Comparison of ENCODE assay signal across 1 cellular context in the genomic region with DNA sequence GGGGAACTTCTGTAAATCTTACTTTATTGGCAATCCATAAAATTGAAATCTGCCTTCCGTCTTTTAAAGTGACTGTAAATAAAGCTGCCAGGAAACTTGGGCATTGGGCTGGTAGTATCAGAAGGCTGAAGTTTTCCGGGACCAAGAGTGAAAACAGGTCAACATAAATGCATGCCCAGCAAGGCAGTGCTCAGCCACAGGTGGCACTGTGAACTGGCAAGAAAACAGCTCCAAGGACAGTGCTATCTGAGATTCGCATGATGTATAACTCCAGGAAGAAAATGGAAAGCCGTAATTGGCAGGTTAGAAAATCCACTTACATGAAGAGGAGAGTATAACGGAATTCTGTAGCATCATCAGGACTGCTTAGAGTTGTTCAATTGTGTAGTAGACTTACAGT.
TF ChIP-seq lines count a peak whose summit lies in the region.

No MANE protein-coding gene starts in this region.

TF ChIP-seq in neural cell, 6 proteins besides CTCF, POLR2A, EP300 and RAD21:
- TF ChIP-seq, protein P1, sequence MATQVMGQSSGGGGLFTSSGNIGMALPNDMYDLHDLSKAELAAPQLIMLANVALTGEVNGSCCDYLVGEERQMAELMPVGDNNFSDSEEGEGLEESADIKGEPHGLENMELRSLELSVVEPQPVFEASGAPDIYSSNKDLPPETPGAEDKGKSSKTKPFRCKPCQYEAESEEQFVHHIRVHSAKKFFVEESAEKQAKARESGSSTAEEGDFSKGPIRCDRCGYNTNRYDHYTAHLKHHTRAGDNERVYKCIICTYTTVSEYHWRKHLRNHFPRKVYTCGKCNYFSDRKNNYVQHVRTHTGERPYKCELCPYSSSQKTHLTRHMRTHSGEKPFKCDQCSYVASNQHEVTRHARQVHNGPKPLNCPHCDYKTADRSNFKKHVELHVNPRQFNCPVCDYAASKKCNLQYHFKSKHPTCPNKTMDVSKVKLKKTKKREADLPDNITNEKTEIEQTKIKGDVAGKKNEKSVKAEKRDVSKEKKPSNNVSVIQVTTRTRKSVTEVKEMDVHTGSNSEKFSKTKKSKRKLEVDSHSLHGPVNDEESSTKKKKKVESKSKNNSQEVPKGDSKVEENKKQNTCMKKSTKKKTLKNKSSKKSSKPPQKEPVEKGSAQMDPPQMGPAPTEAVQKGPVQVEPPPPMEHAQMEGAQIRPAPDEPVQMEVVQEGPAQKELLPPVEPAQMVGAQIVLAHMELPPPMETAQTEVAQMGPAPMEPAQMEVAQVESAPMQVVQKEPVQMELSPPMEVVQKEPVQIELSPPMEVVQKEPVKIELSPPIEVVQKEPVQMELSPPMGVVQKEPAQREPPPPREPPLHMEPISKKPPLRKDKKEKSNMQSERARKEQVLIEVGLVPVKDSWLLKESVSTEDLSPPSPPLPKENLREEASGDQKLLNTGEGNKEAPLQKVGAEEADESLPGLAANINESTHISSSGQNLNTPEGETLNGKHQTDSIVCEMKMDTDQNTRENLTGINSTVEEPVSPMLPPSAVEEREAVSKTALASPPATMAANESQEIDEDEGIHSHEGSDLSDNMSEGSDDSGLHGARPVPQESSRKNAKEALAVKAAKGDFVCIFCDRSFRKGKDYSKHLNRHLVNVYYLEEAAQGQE (IDR thresholded peaks at IDR 0.05; ENCODE audit: borderline replicate concordance) = no peak
- no peak for TF ChIP-seq SMC3 (conservative IDR thresholded peaks at IDR 0.05; ENCODE audit: poor library complexity)
- TF ChIP-seq EZH2 (IDR thresholded peaks at IDR 0.05; ENCODE audit: borderline replicate concordance, insufficient read depth, low read length, poor library complexity, severe bottlenecking) = no peak
- TF ChIP-seq TAF1 (IDR thresholded peaks at IDR 0.05; ENCODE audit: low read depth) = no peak
- TF ChIP-seq MXI1 (conservative IDR thresholded peaks at IDR 0.05; ENCODE audit: poor library complexity, severe bottlenecking) = no peak
- TF ChIP-seq POLR2AphosphoS5 (IDR thresholded peaks at IDR 0.05) = no peak
